ENCODE assay signal across 26 cellular contexts in genomic region chr7:143048827-143049226, GRCh38. TPM values are rescaled to one million over a fixed set of nuclear protein-coding genes. Genes with fewer than 3 reads are reported as not detected.
A peak's percentile ranks its signal among the peaks of the same experiment; 100 is the strongest.
DNase-seq lines count a peak whose midpoint lies in the region; ATAC-seq and TF ChIP-seq lines count a peak whose summit lies in the region.
"Had no signal": no experiment of that assay in that cellular context is flagged by ENCODE, and none has a peak within 500 bp of the region (broad histone marks: within the 10 kb centered on the region; RNA-seq: fewer than 3 reads in every experiment).

No MANE protein-coding gene starts in this region.

- no peak overlapping the region for H3K4me3 Mint-ChIP-seq in MCF 10A (ENCODE audit: unreplicated experiment)
- H3K4me3 Mint-ChIP-seq: activated naive CD4-positive, alpha-beta T cell treated with anti-CD3 and anti-CD28 coated beads, Interleukin-2, amount 10 ng/mL, durations not matched to agents 7 days and 5 days; CD4-positive, alpha-beta T cell; T-helper 17 cell had no signal

- no peak overlapping the region for H3K4me3 ChIP-seq in breast epithelium
- no peak overlapping the region for H3K4me3 ChIP-seq in SJSA1
- no peak overlapping the region for H3K4me3 ChIP-seq in gastroesophageal sphincter
- H3K4me3 ChIP-seq: esophagus squamous epithelium, GM12878, Peyer's patch, suprapubic skin, vagina had no signal

- intact Hi-C loops in MCF 10A (cut with micrococcal nuclease) (no loop called here), breast epithelium (cut with DNase I; ENCODE audit: low total_unique reads) (no loop called here)

- no peaks in the 10 kb centered on the region for H3K27me3 ChIP-seq in breast epithelium
- no peaks in the 10 kb centered on the region for H3K27me3 ChIP-seq in SJSA1 (replicated peaks)
- H3K27me3 ChIP-seq in gastroesophageal sphincter, result no peaks in the 10 kb centered on the region
- H3K27me3 ChIP-seq: esophagus squamous epithelium, Peyer's patch, suprapubic skin, vagina had no signal

- BruUV-seq in MCF 10A (replicated peaks; lab: Mats Ljungman, UMichigan), result no TSS peak

- H3K9me3 Mint-ChIP-seq in MCF 10A (ENCODE audit: unreplicated experiment), result peaks cover 8% of the 10 kb centered on the region
- H3K9me3 Mint-ChIP-seq: activated naive CD4-positive, alpha-beta T cell treated with anti-CD3 and anti-CD28 coated beads, Interleukin-2, amount 10 ng/mL, durations not matched to agents 7 days and 5 days; CD4-positive, alpha-beta T cell had no signal

- TF ChIP-seq CTCF in MCF 10A (IDR thresholded peaks at IDR 0.05; ENCODE audit: unreplicated experiment) (no peak), breast epithelium (IDR thresholded peaks at IDR 0.05) (no peak), gastroesophageal sphincter (IDR thresholded peaks at IDR 0.05) (no peak)

- ATAC-seq in HG03469 (IDR thresholded peaks at IDR 0.05; ENCODE audit: unreplicated experiment) (no peak), gastroesophageal sphincter (no peak), GM21528 (IDR thresholded peaks at IDR 0.05; ENCODE audit: low FRiP score, unreplicated experiment) (no peak)
- ATAC-seq: GM12878, T-helper 17 cell had no signal

- DNase-seq in MCF 10A (ENCODE audit: unreplicated experiment) (peak; percentile 7), breast epithelium (ENCODE audit: low spot score in 2 of 2) (no peak), SJSA1 (ENCODE audit: low read depth in 1 of 2, low spot score in 2 of 2) (peak in 1 of 2 experiments; percentile 38), islet precursor cell (peak; percentile 18)
- DNase-seq: activated naive CD4-positive, alpha-beta T cell treated with anti-CD3 and anti-CD28 coated beads, Interleukin-2, amount 10 ng/mL, durations not matched to agents 7 days and 5 days; activated T-cell treated with anti-CD3 and anti-CD28 coated beads for 4 hours; CD4-positive, alpha-beta T cell; effector memory CD4-positive, alpha-beta T cell; esophagus squamous epithelium; KG1; NCI-H1092; NCI-H2029; NCI-H446; Peyer's patch; T-helper 17 cell had no signal

- no peaks in the 10 kb centered on the region for H3K4me1 Mint-ChIP-seq in MCF 10A (ENCODE audit: insufficient read depth, unreplicated experiment)
- H3K4me1 Mint-ChIP-seq: activated naive CD4-positive, alpha-beta T cell treated with anti-CD3 and anti-CD28 coated beads, Interleukin-2, amount 10 ng/mL, durations not matched to agents 7 days and 5 days had no signal

- peaks cover 12% of the 10 kb centered on the region for H3K27me3 Mint-ChIP-seq in MCF 10A (ENCODE audit: insufficient read depth, unreplicated experiment)

- H3K36me3 Mint-ChIP-seq in MCF 10A (ENCODE audit: insufficient read depth, unreplicated experiment), result no peaks in the 10 kb centered on the region
- H3K36me3 Mint-ChIP-seq: activated naive CD4-positive, alpha-beta T cell treated with anti-CD3 and anti-CD28 coated beads, Interleukin-2, amount 10 ng/mL, durations not matched to agents 7 days and 5 days had no signal

- H3K4me1 ChIP-seq in breast epithelium (no peaks in the 10 kb centered on the region), SJSA1 (replicated peaks) (peaks cover 42% of the 10 kb centered on the region), gastroesophageal sphincter (no peaks in the 10 kb centered on the region)
- H3K4me1 ChIP-seq: esophagus squamous epithelium, Peyer's patch, suprapubic skin had no signal

- CTCF ChIA-PET in MCF 10A (lab: Yijun Ruan, JAX), result interaction anchor here (0.7 to 1.2 kb wide), 2 partner anchors 40 to 166 kb away, joined by 3 to 4 read pairs; no protein-coding TSS in a partner anchor

- no peak for TF ChIP-seq EP300 in gastroesophageal sphincter (IDR thresholded peaks at IDR 0.05)

- TF ChIP-seq POLR2A in breast epithelium (IDR thresholded peaks at IDR 0.05) (no peak), gastroesophageal sphincter (IDR thresholded peaks at IDR 0.05) (no peak)

- no peak overlapping the region for H3K27ac Mint-ChIP-seq in MCF 10A (ENCODE audit: low read depth, unreplicated experiment)
- H3K27ac Mint-ChIP-seq: activated naive CD4-positive, alpha-beta T cell treated with anti-CD3 and anti-CD28 coated beads, Interleukin-2, amount 10 ng/mL, durations not matched to agents 7 days and 5 days; CD4-positive, alpha-beta T cell; T-helper 17 cell had no signal

- H3K9me3 ChIP-seq in breast epithelium (no peaks in the 10 kb centered on the region), SJSA1 (replicated peaks) (no peaks in the 10 kb centered on the region), gastroesophageal sphincter (peaks cover 0 to 7% (median 0%) of the 10 kb centered on the region in 3 donors)
- H3K9me3 ChIP-seq: esophagus squamous epithelium, Peyer's patch, suprapubic skin, vagina had no signal

- H3K36me3 ChIP-seq in breast epithelium (no peaks in the 10 kb centered on the region), SJSA1 (no peaks in the 10 kb centered on the region), gastroesophageal sphincter (no peaks in the 10 kb centered on the region)
- H3K36me3 ChIP-seq: esophagus squamous epithelium, Peyer's patch, suprapubic skin, vagina had no signal

- no peak overlapping the region for H3K27ac ChIP-seq in breast epithelium
- H3K27ac ChIP-seq in SJSA1, result peak overlapping the region; percentile 65
- peak overlapping the region; percentile 23 for H3K27ac ChIP-seq in temporal lobe (ENCODE audit: low read depth, low read length)
- no peak overlapping the region for H3K27ac ChIP-seq in gastroesophageal sphincter
- H3K27ac ChIP-seq: Peyer's patch, suprapubic skin, vagina, VCaP had no signal

- POLR2A ChIA-PET in MCF 10A (lab: Yijun Ruan, JAX), result no interaction called here

RNA-seq across cellular contexts. Expression of gene OR6V1, which starts 3.3 kb away (rescaled TPM):
- not detected in 2 replicates for total RNA-seq in MCF 10A (2022)
- not detected for total RNA-seq in breast epithelium
- total RNA-seq in SJSA1 (2014; rRNA removed; shearing (Covaris generic)), result not detected in 2 replicates
- not detected for total RNA-seq in temporal lobe
- not detected for total RNA-seq in gastroesophageal sphincter
- total RNA-seq: CD4-positive, alpha-beta T cell; chondrocyte; esophagus squamous epithelium; GM12878; lower leg skin; Peyer's patch; SK-MEL-5; suprapubic skin; T-helper 17 cell; vagina had no signal

RNA-seq across cellular contexts. Expression of gene OR9A2, which starts 21.9 kb away (rescaled TPM):
- total RNA-seq in MCF 10A (2022) (not detected in 2 replicates), breast epithelium (1 to 10 TPM in 2 of 3 donors, not detected in 1; 1.2 to 2.0 TPM), temporal lobe (0.49 TPM), gastroesophageal sphincter (not detected)
- not detected in 2 replicates for total RNA-seq in SJSA1 (2014; rRNA removed; shearing (Covaris generic))
- total RNA-seq: CD4-positive, alpha-beta T cell; chondrocyte; esophagus squamous epithelium; GM12878; lower leg skin; Peyer's patch; SK-MEL-5; T-helper 17 cell; vagina had no signal

Comparison
In these comparisons a context has a peak if more than half of its experiments do, and no peak if none do; other contexts are left out.
1. DNase-seq: peak in MCF 10A (single experiment) and islet precursor cell (single experiment); none in breast epithelium (0 of 2).
2. H3K27ac ChIP-seq: peak in SJSA1 (single experiment) and temporal lobe (single experiment); none in breast epithelium (0 of 2) and gastroesophageal sphincter (0 of 4).